ENCODE assay signal across 8 cellular contexts in the genomic region with DNA sequence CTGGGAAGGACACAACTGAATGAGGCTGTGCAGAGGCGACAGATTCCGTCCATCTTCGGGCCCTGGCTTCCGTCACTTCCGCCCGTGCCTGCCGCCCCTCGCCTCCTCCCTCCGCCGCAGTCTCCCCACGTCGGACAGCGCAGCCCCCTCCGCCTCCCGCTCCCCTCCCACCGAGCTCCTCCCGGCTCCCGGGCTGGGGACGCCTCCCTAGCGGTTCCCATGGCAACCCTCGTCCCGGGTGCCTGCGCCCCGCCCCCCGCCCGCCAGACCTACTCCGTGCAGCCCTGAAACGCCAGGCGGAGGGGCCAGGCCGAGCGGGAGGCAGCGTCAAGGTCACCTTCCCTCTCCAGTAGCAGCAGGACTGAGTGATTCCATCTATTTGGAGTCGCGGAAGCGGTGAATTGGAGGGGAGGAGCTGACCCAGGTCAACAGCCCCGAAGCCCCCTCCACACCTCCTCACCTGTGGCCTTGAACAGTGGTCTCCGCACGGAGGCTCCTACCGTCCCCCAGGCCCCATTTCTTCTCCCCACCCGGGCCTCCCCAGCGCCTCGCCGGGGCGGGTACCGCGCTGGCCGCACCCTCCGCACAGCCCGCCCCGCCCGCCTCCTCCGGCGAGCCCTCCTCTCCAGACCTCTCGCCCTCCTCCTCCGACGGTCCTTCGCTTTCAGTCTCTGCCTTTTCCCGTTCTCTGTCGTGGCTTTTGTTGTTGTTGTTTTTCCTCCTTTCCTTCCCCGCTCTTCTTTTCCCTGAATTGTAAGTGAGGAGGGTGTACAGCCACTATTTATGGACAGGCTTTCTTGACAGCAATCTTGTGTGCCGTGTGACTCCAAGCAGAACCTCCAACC. TPM values are rescaled to one million over a fixed set of nuclear protein-coding genes. Genes with fewer than 3 reads are reported as not detected.
DNase-seq lines count a peak whose midpoint lies in the region; ATAC-seq and TF ChIP-seq lines count a peak whose summit lies in the region.

No MANE protein-coding gene starts in this region.

- H3K4me3 ChIP-seq in astrocyte of the cerebellum (ENCODE audit: low read depth, low read length) (peak overlapping the region; percentile 75), right atrium auricular region (peak overlapping the region; percentile 51 to 84)

- peaks cover 7% of the 10 kb centered on the region for H3K27me3 Mint-ChIP-seq in T-helper 1 cell treated with Interleukin-12 subunit alpha and Interleukin-12 subunit beta and Interleukin-4 antibody, amounts not matched to agents 30 μg/mL and 1 μg/mL, for 36 hours (ENCODE audit: low read depth)

- H3K9me3 ChIP-seq in right atrium auricular region, result no peaks in the 10 kb centered on the region

- H3K27ac ChIP-seq in right atrium auricular region, result peak overlapping the region; percentile 94 to 95

- no peaks in the 10 kb centered on the region for H3K9me3 Mint-ChIP-seq in T-helper 1 cell treated with Interleukin-12 subunit alpha and Interleukin-12 subunit beta and Interleukin-4 antibody, amounts not matched to agents 30 μg/mL and 1 μg/mL, for 36 hours

- H3K27me3 ChIP-seq in right atrium auricular region, result no peaks in the 10 kb centered on the region

- DNase-seq in SKM-1 treated with dmso at 0.1 percent for 144 hours (lab: John Stamatoyannopoulos, UW; ENCODE audit: unreplicated experiment), result peak; percentile 49
- no peak for DNase-seq in SKM-1 (lab: John Stamatoyannopoulos, UW; ENCODE audit: unreplicated experiment)
- DNase-seq in NCI-H146 (lab: John Stamatoyannopoulos, UW), result peak; percentile 98
- peak; percentile 80 for DNase-seq in astrocyte of the cerebellum (ENCODE audit: low read depth)
- peak; percentile 90 for DNase-seq in right atrium auricular region (ENCODE audit: low spot score)
- peak; percentile 96 for DNase-seq in posterior vena cava (ENCODE audit: low spot score)

- in situ Hi-C loops in astrocyte of the cerebellum (cut with HindIII; ENCODE audit: low sequenced_read_pairs), result no loop called here

- peaks cover 16% of the 10 kb centered on the region for H3K4me1 Mint-ChIP-seq in T-helper 1 cell treated with Interleukin-12 subunit alpha and Interleukin-12 subunit beta and Interleukin-4 antibody, amounts not matched to agents 30 μg/mL and 1 μg/mL, for 36 hours (ENCODE audit: low read depth)

- peak; percentile 75 for ATAC-seq in HG02870 (IDR thresholded peaks at IDR 0.05; ENCODE audit: unreplicated experiment)

- intact Hi-C loops in posterior vena cava (cut with DNase I), result no loop called here

- TF ChIP-seq CTCF in astrocyte of the cerebellum (IDR thresholded peaks at IDR 0.05; ENCODE audit: low read depth, low read length, missing control alignments) (no peak), right atrium auricular region (IDR thresholded peaks at IDR 0.05) (no peak)

- no peaks in the 10 kb centered on the region for H3K36me3 Mint-ChIP-seq in T-helper 1 cell treated with Interleukin-12 subunit alpha and Interleukin-12 subunit beta and Interleukin-4 antibody, amounts not matched to agents 30 μg/mL and 1 μg/mL, for 36 hours (ENCODE audit: low read depth)

- H3K4me3 Mint-ChIP-seq in T-helper 1 cell treated with Interleukin-12 subunit alpha and Interleukin-12 subunit beta and Interleukin-4 antibody, amounts not matched to agents 30 μg/mL and 1 μg/mL, for 36 hours, result peak overlapping the region; percentile 98

- peaks cover 0 to 19% of the 10 kb centered on the region in 2 donors for H3K4me1 ChIP-seq in right atrium auricular region

- no peaks in the 10 kb centered on the region for H3K36me3 ChIP-seq in right atrium auricular region

- peak overlapping the region; percentile 88 for H3K27ac Mint-ChIP-seq in T-helper 1 cell treated with Interleukin-12 subunit alpha and Interleukin-12 subunit beta and Interleukin-4 antibody, amounts not matched to agents 30 μg/mL and 1 μg/mL, for 36 hours

RNA-seq across cellular contexts. Expression of a gene that starts 1.0 kb away (rescaled TPM):
- total RNA-seq in right atrium auricular region (10 to 100 TPM; 30.6 to 30.7 TPM), posterior vena cava (10 to 100 TPM; 44.2 to 51.0 TPM)

RNA-seq across cellular contexts. Expression of a gene that starts 22.5 kb away (rescaled TPM):
- 1 to 10 TPM; 5.3 TPM for total RNA-seq in right atrium auricular region
- total RNA-seq in posterior vena cava, result 1 to 10 TPM; 6.6 to 9.5 TPM

RNA-seq across cellular contexts. Expression of a gene that starts 32.7 kb away (rescaled TPM):
- total RNA-seq in right atrium auricular region (1 to 10 TPM in 1 of 2 donors, under 1 TPM in 1; 0.33 to 4.2 TPM), posterior vena cava (10 to 100 TPM in 1 of 2 donors, 1 to 10 TPM in 1; 7.8 to 12.6 TPM)

RNA-seq across cellular contexts. Expression of a gene that starts 50.5 kb away (rescaled TPM):
- total RNA-seq in right atrium auricular region (10 to 100 TPM; 10.2 to 14.4 TPM), posterior vena cava (10 to 100 TPM; 10.1 to 10.9 TPM)

RNA-seq across cellular contexts. Expression of a gene that starts 57.3 kb away (rescaled TPM):
- total RNA-seq in right atrium auricular region, result 1 to 10 TPM; 2.4 to 3.4 TPM
- 1 to 10 TPM; 4.3 to 4.5 TPM for total RNA-seq in posterior vena cava
